Comparison of ENCODE assay signal across 1 cellular context in the genomic region with DNA sequence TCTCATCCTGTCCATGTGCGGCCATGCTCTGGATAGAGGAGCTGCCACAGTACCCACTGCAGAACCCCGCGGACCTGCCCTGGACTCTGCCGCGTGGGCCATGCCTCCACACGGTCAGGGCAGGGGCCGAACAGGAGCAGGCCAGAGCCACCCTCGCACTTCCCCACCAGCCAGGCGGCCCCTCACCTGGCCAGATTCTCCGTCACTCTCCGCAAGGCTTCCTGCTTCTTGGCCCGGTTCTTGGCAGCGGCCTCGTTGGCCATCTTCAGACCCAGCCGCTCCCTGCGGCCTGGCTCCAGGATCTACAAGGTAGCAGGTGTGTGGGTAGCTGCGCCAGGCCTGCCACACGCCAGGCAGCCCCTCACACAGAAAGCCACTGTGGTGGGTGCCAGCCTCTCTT.
TF ChIP-seq lines count a peak whose summit lies in the region.

No MANE protein-coding gene starts in this region.

TF ChIP-seq in H1, 55 proteins besides CTCF, POLR2A, EP300 and RAD21:
- no peak for TF ChIP-seq TAF1 (IDR thresholded peaks at IDR 0.05; ENCODE audit: low read depth, low read length)
- TF ChIP-seq NANOG (IDR thresholded peaks at IDR 0.05; ENCODE audit: insufficient read depth, low read depth, low read length, poor library complexity, severe bottlenecking), result no peak
- TF ChIP-seq YY1 (IDR thresholded peaks at IDR 0.05; ENCODE audit: low read depth, low read length), result no peak
- no peak for TF ChIP-seq EZH2 (IDR thresholded peaks at IDR 0.05; ENCODE audit: low read depth, low read length, severe bottlenecking)
- no peak for TF ChIP-seq SP4 (IDR thresholded peaks at IDR 0.05; ENCODE audit: low read length)
- no peak for TF ChIP-seq SP2 (IDR thresholded peaks at IDR 0.05; ENCODE audit: low read length)
- no peak for TF ChIP-seq RNF2 (IDR thresholded peaks at IDR 0.05; ENCODE audit: borderline replicate concordance, low read depth, low read length, missing control alignments, poor library complexity, severe bottlenecking)
- TF ChIP-seq SP1 (IDR thresholded peaks at IDR 0.05; ENCODE audit: low read depth, low read length), result no peak
- TF ChIP-seq BACH1 (IDR thresholded peaks at IDR 0.05; ENCODE audit: low read length), result no peak
- no peak for TF ChIP-seq PHF8 (conservative IDR thresholded peaks at IDR 0.05; ENCODE audit: low read depth, low read length)
- TF ChIP-seq TAF7 (optimal IDR thresholded peaks at IDR 0.05; ENCODE audit: borderline replicate concordance, low read depth, low read length), result no peak
- TF ChIP-seq SIN3A (conservative IDR thresholded peaks at IDR 0.05 in 1 of 2, IDR thresholded peaks at IDR 0.05 in 1 of 2; ENCODE audit: low read depth in 1 of 2, low read length in 2 of 2), result no peak
- no peak for TF ChIP-seq NRF1 (IDR thresholded peaks at IDR 0.05; ENCODE audit: low read depth, low read length)
- no peak for TF ChIP-seq JUN (IDR thresholded peaks at IDR 0.05; ENCODE audit: low read depth, low read length)
- TF ChIP-seq JUND (IDR thresholded peaks at IDR 0.05; ENCODE audit: low read length), result no peak
- TF ChIP-seq CEBPB (IDR thresholded peaks at IDR 0.05; ENCODE audit: low read depth, low read length), result no peak
- TF ChIP-seq CTBP2 (IDR thresholded peaks at IDR 0.05; ENCODE audit: borderline replicate concordance, insufficient read depth, insufficient read length, low read length), result no peak
- TF ChIP-seq EGR1 (IDR thresholded peaks at IDR 0.05; ENCODE audit: borderline replicate concordance, low read depth, low read length), result no peak
- TF ChIP-seq, protein P1, sequence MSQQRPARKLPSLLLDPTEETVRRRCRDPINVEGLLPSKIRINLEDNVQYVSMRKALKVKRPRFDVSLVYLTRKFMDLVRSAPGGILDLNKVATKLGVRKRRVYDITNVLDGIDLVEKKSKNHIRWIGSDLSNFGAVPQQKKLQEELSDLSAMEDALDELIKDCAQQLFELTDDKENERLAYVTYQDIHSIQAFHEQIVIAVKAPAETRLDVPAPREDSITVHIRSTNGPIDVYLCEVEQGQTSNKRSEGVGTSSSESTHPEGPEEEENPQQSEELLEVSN (IDR thresholded peaks at IDR 0.05), result no peak
